8 cellular contexts compared by ENCODE assay signal in the genomic region with DNA sequence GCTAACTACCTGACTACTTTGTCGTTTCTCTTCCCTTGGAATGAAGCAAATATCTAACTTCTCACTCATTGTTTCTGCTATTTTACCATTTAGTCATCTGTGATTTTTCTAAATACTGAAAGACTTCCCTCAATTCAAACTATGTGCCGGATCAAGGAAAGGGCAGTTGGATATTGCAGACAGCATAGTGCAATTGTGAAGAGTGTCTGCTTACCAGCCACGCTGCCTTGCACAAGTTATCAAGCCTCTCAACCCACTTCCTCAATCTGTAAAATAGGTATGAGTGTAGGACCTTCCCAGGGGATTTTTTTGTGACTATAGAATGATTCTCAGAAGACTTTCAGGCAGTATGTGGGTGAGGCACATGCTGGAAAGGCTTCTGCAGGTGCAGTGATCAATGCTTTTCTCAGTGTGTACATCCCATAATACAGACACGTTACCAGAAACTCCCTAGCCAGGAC. TPM values are rescaled to one million over a fixed set of nuclear protein-coding genes. Genes with fewer than 3 reads are reported as not detected.
A peak's percentile ranks its signal among the peaks of the same experiment; 100 is the strongest.
DNase-seq lines count a peak whose midpoint lies in the region; ATAC-seq lines count a peak whose summit lies in the region.

No MANE protein-coding gene starts in this region.

- H3K4me1 ChIP-seq in rectal smooth muscle tissue (ENCODE audit: control insufficient read depth, insufficient read depth, low read length): peaks cover 28% of the 10 kb centered on the region

- intact Hi-C loops in activated CD4-positive, alpha-beta memory T cell treated with anti-CD3 and anti-CD28 coated beads for 36 hours (cut with micrococcal nuclease): loop anchor here (1.0 to 5.0 kb wide), 2 partner anchors 8 to 76 kb away; no protein-coding TSS in a partner anchor
- intact Hi-C loops in activated T-helper 2 cell treated with anti-CD3 and anti-CD28 coated beads, Interferon-gamma antibody, Interleukin-2, Interleukin-4, amounts not matched to agents 10 μg/mL and 5 μg/mL and 100 μg/mL, durations not matched to agents 14 hours and 24 hours and 36 hours (cut with micrococcal nuclease): loop anchor here (1.0 to 5.0 kb wide), 2 partner anchors 59 to 77 kb away; no protein-coding TSS in a partner anchor

- no peak overlapping the region for H3K9ac ChIP-seq in rectal smooth muscle tissue (ENCODE audit: low read length)

- no peak overlapping the region for H3K27ac Mint-ChIP-seq in activated CD4-positive, alpha-beta memory T cell treated with anti-CD3 and anti-CD28 coated beads for 36 hours
- H3K27ac Mint-ChIP-seq in activated CD4-positive, alpha-beta memory T cell treated with anti-CD3 and anti-CD28 coated beads, Interleukin-2, amount 10 ng/mL, durations not matched to agents 7 days and 5 days: no peak overlapping the region
- H3K27ac Mint-ChIP-seq in T-helper 17 cell: peak overlapping the region; percentile 94
- no peak overlapping the region for H3K27ac Mint-ChIP-seq in activated T-helper 2 cell treated with anti-CD3 and anti-CD28 coated beads, Interferon-gamma antibody, Interleukin-2, Interleukin-4, amounts not matched to agents 10 μg/mL and 5 μg/mL and 100 μg/mL, durations not matched to agents 14 hours and 24 hours and 36 hours

- CTCF ChIA-PET in activated CD4-positive, alpha-beta memory T cell treated with anti-CD3 and anti-CD28 coated beads for 36 hours (lab: Charles Lee): no interaction called here
- CTCF ChIA-PET in activated CD4-positive, alpha-beta memory T cell treated with anti-CD3 and anti-CD28 coated beads, Interleukin-2, amount 10 ng/mL, durations not matched to agents 7 days and 5 days (lab: Charles Lee): no interaction called here

- H3K4me3 Mint-ChIP-seq in activated CD4-positive, alpha-beta memory T cell treated with anti-CD3 and anti-CD28 coated beads for 36 hours: no peak overlapping the region
- H3K4me3 Mint-ChIP-seq in activated CD4-positive, alpha-beta memory T cell treated with anti-CD3 and anti-CD28 coated beads, Interleukin-2, amount 10 ng/mL, durations not matched to agents 7 days and 5 days: no peak overlapping the region
- H3K4me3 Mint-ChIP-seq in T-helper 17 cell: no peak overlapping the region
- no peak overlapping the region for H3K4me3 Mint-ChIP-seq in activated T-helper 2 cell treated with anti-CD3 and anti-CD28 coated beads, Interferon-gamma antibody, Interleukin-2, Interleukin-4, amounts not matched to agents 10 μg/mL and 5 μg/mL and 100 μg/mL, durations not matched to agents 14 hours and 24 hours and 36 hours (ENCODE audit: low read depth)

- H3K4me3 ChIP-seq in rectal smooth muscle tissue (ENCODE audit: low read length): no peak overlapping the region

- DNase-seq in activated CD4-positive, alpha-beta memory T cell treated with anti-CD3 and anti-CD28 coated beads for 36 hours: peak; percentile 23
- no peak for DNase-seq in activated CD4-positive, alpha-beta memory T cell treated with anti-CD3 and anti-CD28 coated beads, Interleukin-2, amount 10 ng/mL, durations not matched to agents 7 days and 5 days
- DNase-seq in T-helper 17 cell (no peak), activated gamma-delta T cell treated with Interleukin-2 at 50 U/mL for 16 hours (no peak), NCI-H446 treated with DMSO at 0.1 percent for 48 hours (lab: John Stamatoyannopoulos, UW) (no peak)
- DNase-seq in activated T-helper 2 cell treated with anti-CD3 and anti-CD28 coated beads, Interferon-gamma antibody, Interleukin-2, Interleukin-4, amounts not matched to agents 10 μg/mL and 5 μg/mL and 100 μg/mL, durations not matched to agents 14 hours and 24 hours and 36 hours (ENCODE audit: low spot score): no peak

- ATAC-seq in HG02840 (IDR thresholded peaks at IDR 0.05; ENCODE audit: low FRiP score, unreplicated experiment) (peak; percentile 60), T-helper 17 cell (no peak)

- H3K36me3 ChIP-seq in rectal smooth muscle tissue (ENCODE audit: control insufficient read depth, insufficient read depth, low read length): no peaks in the 10 kb centered on the region

- POLR2A ChIA-PET in activated CD4-positive, alpha-beta memory T cell treated with anti-CD3 and anti-CD28 coated beads for 36 hours (lab: Charles Lee): interaction anchor here (1.9 kb wide), 1 partner anchor 78 kb away, joined by 4 read pairs; no protein-coding TSS in a partner anchor
- POLR2A ChIA-PET in activated CD4-positive, alpha-beta memory T cell treated with anti-CD3 and anti-CD28 coated beads, Interleukin-2, amount 10 ng/mL, durations not matched to agents 7 days and 5 days (lab: Charles Lee): interaction anchor here (0.6 to 1.8 kb wide), 2 partner anchors 55 to 315 kb away, joined by 3 to 4 read pairs; no protein-coding TSS in a partner anchor

- peak overlapping the region; percentile 86 for H3K27ac ChIP-seq in rectal smooth muscle tissue (ENCODE audit: low read depth, low read length)

- no peaks in the 10 kb centered on the region for H3K27me3 ChIP-seq in rectal smooth muscle tissue (ENCODE audit: control insufficient read depth, insufficient read depth, low read length)

- H3K9me3 ChIP-seq in T-helper 17 cell (ENCODE audit: control insufficient read depth, low read length, poor library complexity, severe bottlenecking): no peaks in the 10 kb centered on the region

- peaks cover 13% of the 10 kb centered on the region for H3K4me1 Mint-ChIP-seq in activated CD4-positive, alpha-beta memory T cell treated with anti-CD3 and anti-CD28 coated beads for 36 hours (ENCODE audit: low read depth)
- peaks cover 20% of the 10 kb centered on the region for H3K4me1 Mint-ChIP-seq in activated CD4-positive, alpha-beta memory T cell treated with anti-CD3 and anti-CD28 coated beads, Interleukin-2, amount 10 ng/mL, durations not matched to agents 7 days and 5 days
- peaks cover 13% of the 10 kb centered on the region for H3K4me1 Mint-ChIP-seq in T-helper 17 cell
- H3K4me1 Mint-ChIP-seq in activated T-helper 2 cell treated with anti-CD3 and anti-CD28 coated beads, Interferon-gamma antibody, Interleukin-2, Interleukin-4, amounts not matched to agents 10 μg/mL and 5 μg/mL and 100 μg/mL, durations not matched to agents 14 hours and 24 hours and 36 hours (ENCODE audit: low read depth): peaks cover 14% of the 10 kb centered on the region

- H3K36me3 Mint-ChIP-seq in activated CD4-positive, alpha-beta memory T cell treated with anti-CD3 and anti-CD28 coated beads for 36 hours: no peaks in the 10 kb centered on the region
- no peaks in the 10 kb centered on the region for H3K36me3 Mint-ChIP-seq in activated CD4-positive, alpha-beta memory T cell treated with anti-CD3 and anti-CD28 coated beads, Interleukin-2, amount 10 ng/mL, durations not matched to agents 7 days and 5 days (ENCODE audit: low read depth)
- H3K36me3 Mint-ChIP-seq in T-helper 17 cell (ENCODE audit: low read depth): no peaks in the 10 kb centered on the region
- H3K36me3 Mint-ChIP-seq in activated T-helper 2 cell treated with anti-CD3 and anti-CD28 coated beads, Interferon-gamma antibody, Interleukin-2, Interleukin-4, amounts not matched to agents 10 μg/mL and 5 μg/mL and 100 μg/mL, durations not matched to agents 14 hours and 24 hours and 36 hours (ENCODE audit: low read depth): no peaks in the 10 kb centered on the region

- H3K9me3 Mint-ChIP-seq in activated CD4-positive, alpha-beta memory T cell treated with anti-CD3 and anti-CD28 coated beads for 36 hours: no peaks in the 10 kb centered on the region
- no peaks in the 10 kb centered on the region for H3K9me3 Mint-ChIP-seq in activated CD4-positive, alpha-beta memory T cell treated with anti-CD3 and anti-CD28 coated beads, Interleukin-2, amount 10 ng/mL, durations not matched to agents 7 days and 5 days
- no peaks in the 10 kb centered on the region for H3K9me3 Mint-ChIP-seq in activated T-helper 2 cell treated with anti-CD3 and anti-CD28 coated beads, Interferon-gamma antibody, Interleukin-2, Interleukin-4, amounts not matched to agents 10 μg/mL and 5 μg/mL and 100 μg/mL, durations not matched to agents 14 hours and 24 hours and 36 hours

- H3K27me3 Mint-ChIP-seq in activated CD4-positive, alpha-beta memory T cell treated with anti-CD3 and anti-CD28 coated beads for 36 hours: peaks cover 8% of the 10 kb centered on the region
- H3K27me3 Mint-ChIP-seq in activated CD4-positive, alpha-beta memory T cell treated with anti-CD3 and anti-CD28 coated beads, Interleukin-2, amount 10 ng/mL, durations not matched to agents 7 days and 5 days: peaks cover 26% of the 10 kb centered on the region
- H3K27me3 Mint-ChIP-seq in T-helper 17 cell: peaks cover 16% of the 10 kb centered on the region
- H3K27me3 Mint-ChIP-seq in activated T-helper 2 cell treated with anti-CD3 and anti-CD28 coated beads, Interferon-gamma antibody, Interleukin-2, Interleukin-4, amounts not matched to agents 10 μg/mL and 5 μg/mL and 100 μg/mL, durations not matched to agents 14 hours and 24 hours and 36 hours (ENCODE audit: low read depth): peaks cover 21% of the 10 kb centered on the region

RNA-seq across cellular contexts. Expression of a gene that starts 54.3 kb away (rescaled TPM):
- total RNA-seq in activated CD4-positive, alpha-beta memory T cell treated with anti-CD3 and anti-CD28 coated beads for 36 hours: not detected
- total RNA-seq in activated CD4-positive, alpha-beta memory T cell treated with anti-CD3 and anti-CD28 coated beads, Interleukin-2, amount 10 ng/mL, durations not matched to agents 7 days and 5 days: not detected
- not detected for total RNA-seq in T-helper 17 cell
- not detected in 2 replicates for total RNA-seq in activated T-helper 2 cell treated with anti-CD3 and anti-CD28 coated beads, Interferon-gamma antibody, Interleukin-2, Interleukin-4, amounts not matched to agents 10 μg/mL and 5 μg/mL and 100 μg/mL, durations not matched to agents 14 hours and 24 hours and 36 hours
